Comparison of ENCODE assay signal across 8 cellular contexts in genomic region chr2:108652187-108652931, GRCh38.
DNase-seq lines count a peak whose midpoint lies in the region; ATAC-seq and TF ChIP-seq lines count a peak whose summit lies in the region.
"Not testable (repeated sequence)": the region's sequence is repeated elsewhere in the genome, so short reads cannot be mapped to it uniquely, and the experiment has no call there.

No MANE protein-coding gene starts in this region.

- CTCF ChIA-PET in Panc1 (lab: Charles Lee) = not testable (repeated sequence)

- H3K27ac ChIP-seq in Panc1 (ENCODE audit: low read length) = peak overlapping the region; percentile 65

- TF ChIP-seq CTCF in Panc1 (IDR thresholded peaks at IDR 0.05) = not testable (repeated sequence)

- ATAC-seq in GM21528 (IDR thresholded peaks at IDR 0.05; ENCODE audit: low FRiP score, unreplicated experiment) (peak; percentile 96), HG03342 (IDR thresholded peaks at IDR 0.05; ENCODE audit: unreplicated experiment) (peak; percentile 96), Panc1 (peak; percentile 52)

- H3K27me3 ChIP-seq in Panc1 (ENCODE audit: control insufficient read depth, insufficient read depth, low read length) = not testable (repeated sequence)

- not testable (repeated sequence) for H3K9me3 ChIP-seq in Panc1 (ENCODE audit: control insufficient read depth, insufficient read depth, low read depth, low read length)

- in situ Hi-C loops in Panc1 (cut with HindIII; ENCODE audit: low pct_unique_long_range_greater_than_20kb, low sequenced_read_pairs) = not testable (repeated sequence)

- not testable (repeated sequence) for H3K4me1 ChIP-seq in Panc1 (ENCODE audit: control insufficient read depth, insufficient read depth, low read length)

- not testable (repeated sequence) for H3K4me3 ChIP-seq in Panc1 (ENCODE audit: low read depth in 2 of 2, low read length in 2 of 2)

- DNase-seq in ELR (ENCODE audit: low read depth) (peak; percentile 88), dermis blood vessel endothelial cell (peak; percentile 83), lung microvascular endothelial cell (ENCODE audit: low read depth in 2 of 2) (peak; percentile 92 to 96)
- DNase-seq in Panc1 (ENCODE audit: low read depth, low spot score) = not testable (repeated sequence)
- peak; percentile 1 to 13 for DNase-seq in activated CD8-positive, alpha-beta memory T cell treated with anti-CD3 and anti-CD28 coated beads for 4 hours (ENCODE audit: low read depth in 2 of 2)
- DNase-seq in stimulated activated CD8-positive, alpha-beta memory T cell treated with anti-CD3 and anti-CD28 coated beads, Interleukin-15, amount 100 ng/mL, for 48 hours (ENCODE audit: low read depth in 2 of 2) = peak; percentile 30 to 37

- not testable (repeated sequence) for BruUV-seq in Panc1 (replicated peaks; lab: Mats Ljungman, UMichigan)

- intact Hi-C loops in Panc1 (cut with micrococcal nuclease; ENCODE audit: unreplicated experiment) = not testable (repeated sequence)

- POLR2A ChIA-PET in Panc1 (lab: Charles Lee) = not testable (repeated sequence)

- not testable (repeated sequence) for H3K36me3 ChIP-seq in Panc1 (ENCODE audit: control insufficient read depth, insufficient read depth, low read length)
